In genomic region chr5:173629628-173630027, GRCh38 we compare ENCODE assay signal across 10 cellular contexts. TPM values are rescaled to one million over a fixed set of nuclear protein-coding genes. Genes with fewer than 3 reads are reported as not detected.
DNase-seq lines count a peak whose midpoint lies in the region; ATAC-seq and TF ChIP-seq lines count a peak whose summit lies in the region.
"Had no signal": no experiment of that assay in that cellular context is flagged by ENCODE, and none has a peak within 500 bp of the region (broad histone marks: within the 10 kb centered on the region; RNA-seq: fewer than 3 reads in every experiment).

No MANE protein-coding gene starts in this region.

- H3K4me1 ChIP-seq in DND-41 (ENCODE audit: insufficient read depth, low read length): no peaks in the 10 kb centered on the region
- no peaks in the 10 kb centered on the region for H3K4me1 ChIP-seq in mucosa of descending colon (ENCODE audit: low read depth)

- no peak overlapping the region for H2AFZ ChIP-seq in DND-41 (ENCODE audit: low read depth, low read length)

- H3K27ac ChIP-seq in DND-41 (ENCODE audit: low read length) (no peak overlapping the region), WERI-Rb-1 (no peak overlapping the region)
- H3K27ac ChIP-seq: neutrophil had no signal

- TF ChIP-seq CTCF in DND-41 (IDR thresholded peaks at IDR 0.05; ENCODE audit: borderline replicate concordance, extremely low read depth, low read length, poor library complexity, severe bottlenecking) (peak; percentile 47), GM20000 (IDR thresholded peaks at IDR 0.05; ENCODE audit: extremely low read depth, missing control alignments) (peak; percentile 32), WERI-Rb-1 (IDR thresholded peaks at IDR 0.05; ENCODE audit: low read depth, low read length) (peak; percentile 84), mucosa of descending colon (IDR thresholded peaks at IDR 0.05) (no peak)

- no peak overlapping the region for H3K4me3 ChIP-seq in DND-41 (ENCODE audit: low read depth in 1 of 2, low read length in 2 of 2)
- no peak overlapping the region for H3K4me3 ChIP-seq in WERI-Rb-1 (ENCODE audit: low read depth, low read length)
- H3K4me3 ChIP-seq in mucosa of descending colon: no peak overlapping the region

- no peaks in the 10 kb centered on the region for H4K20me1 ChIP-seq in DND-41 (ENCODE audit: insufficient read depth, low read length)

- H3K9me3 ChIP-seq in DND-41 (ENCODE audit: insufficient read depth, low read length, severe bottlenecking) (no peaks in the 10 kb centered on the region), WERI-Rb-1 (ENCODE audit: severe bottlenecking) (peaks cover 3% of the 10 kb centered on the region), mucosa of descending colon (no peaks in the 10 kb centered on the region)
- H3K9me3 ChIP-seq: neutrophil had no signal

- intact Hi-C loops in mucosa of descending colon (cut with DNase I, micrococcal nuclease): no loop called here

- H3K9ac ChIP-seq in DND-41 (ENCODE audit: low read depth, low read length): no peak overlapping the region

- H3K36me3 ChIP-seq in DND-41 (ENCODE audit: insufficient read depth, low read length) (no peaks in the 10 kb centered on the region), WERI-Rb-1 (no peaks in the 10 kb centered on the region), mucosa of descending colon (ENCODE audit: low read depth) (no peaks in the 10 kb centered on the region)
- H3K36me3 ChIP-seq: neutrophil had no signal

- DNase-seq in DND-41 (no peak), GM20000 (ENCODE audit: low spot score) (peak; percentile 58), WERI-Rb-1 (peak; percentile 59), mucosa of descending colon (no peak), amniotic stem cell (lab: John Stamatoyannopoulos, UW) (no peak)
- DNase-seq in activated CD4-positive, alpha-beta T cell treated with anti-CD3 and anti-CD28 coated beads for 4 hours: no peak
- DNase-seq: activated T-cell treated with anti-CD3 and anti-CD28 coated beads, Interleukin-2, amount 50 U/mL, for 4 hours had no signal

- H3K27me3 ChIP-seq in DND-41 (ENCODE audit: insufficient read depth, low read length, poor library complexity) (peaks cover 24% of the 10 kb centered on the region), WERI-Rb-1 (ENCODE audit: insufficient read depth, low read depth, severe bottlenecking) (no peaks in the 10 kb centered on the region)
- H3K27me3 ChIP-seq: neutrophil had no signal

- no peak overlapping the region for H3K4me2 ChIP-seq in DND-41 (ENCODE audit: insufficient read depth, low read length)

- ATAC-seq in DND-41 (ENCODE audit: insufficient read depth, low read depth) (no peak), mucosa of descending colon (peak; percentile 26), HG02938 (IDR thresholded peaks at IDR 0.05; ENCODE audit: unreplicated experiment) (no peak), HG03196 (IDR thresholded peaks at IDR 0.05; ENCODE audit: unreplicated experiment) (no peak)

- no peaks in the 10 kb centered on the region for H3K79me2 ChIP-seq in DND-41 (ENCODE audit: insufficient read depth, low read length)

RNA-seq across cellular contexts. Expression of gene BOD1, which starts 13.2 kb away (rescaled TPM):
- total RNA-seq in mucosa of descending colon: 10 to 100 TPM; 22.1 to 38.3 (median 25.9) TPM

Comparison
In these comparisons a context has a peak if more than half of its experiments do, and no peak if none do; other contexts are left out.
1. DNase-seq: peak in GM20000 (single experiment) and WERI-Rb-1 (single experiment); none in DND-41 (single experiment), mucosa of descending colon (0 of 3), activated CD4-positive, alpha-beta T cell treated with anti-CD3 and anti-CD28 coated beads for 4 hours (0 of 2) and amniotic stem cell (single experiment).